In genomic region chr19:1278074-1278473, GRCh38 we compare ENCODE assay signal across 31 cellular contexts. TPM values are rescaled to one million over a fixed set of nuclear protein-coding genes. Genes with fewer than 3 reads are reported as not detected.
DNase-seq lines count a peak whose midpoint lies in the region; ATAC-seq, FAIRE-seq and TF ChIP-seq lines count a peak whose summit lies in the region.
"Had no signal": no experiment of that assay in that cellular context is flagged by ENCODE, and none has a peak within 500 bp of the region (broad histone marks: within the 10 kb centered on the region; RNA-seq: fewer than 3 reads in every experiment).

No MANE protein-coding gene starts in this region.

- H3K23me2 ChIP-seq in H9 (ENCODE audit: insufficient read length, low read depth, low read length, poor library complexity, severe bottlenecking): peaks cover 9% of the 10 kb centered on the region

- H3T11ph ChIP-seq in H9 (ENCODE audit: low read length): no peak overlapping the region

- no peak for ATAC-seq in activated T-cell treated with anti-CD3 and anti-CD28 coated beads, Interleukin-2, amount 50 U/mL, for 72 hours (replicated peaks in 1 of 2)
- ATAC-seq: body of pancreas, esophagus mucosa, left lobe of liver, sciatic nerve had no signal

- no peaks in the 10 kb centered on the region for H3K79me1 ChIP-seq in H9 (ENCODE audit: insufficient read depth, low read depth, low read length, poor library complexity, severe bottlenecking)

- H3K56ac ChIP-seq in H9 (ENCODE audit: insufficient read length, low read depth, low read length): no peak overlapping the region

- no peak for DNase-seq in activated T-cell treated with anti-CD3 and anti-CD28 coated beads, Interleukin-2, amount 50 U/mL, for 24 hours
- no peak for DNase-seq in activated T-cell treated with anti-CD3 and anti-CD28 coated beads, Interleukin-2, amount 50 U/mL, for 72 hours
- DNase-seq in H9: no peak
- DNase-seq in activated naive CD8-positive, alpha-beta T cell treated with anti-CD3 and anti-CD28 coated beads for 36 hours: no peak
- no peak for DNase-seq in neural crest cell (ENCODE audit: low read depth, low spot score)
- DNase-seq in D721Med (ENCODE audit: insufficient read length, low spot score): no peak
- DNase-seq in NAMALWA (ENCODE audit: low spot score): no peak
- DNase-seq in NCI-H146 (lab: John Stamatoyannopoulos, UW): no peak
- DNase-seq: activated CD4-positive, alpha-beta T cell treated with anti-CD3 and anti-CD28 coated beads for 48 hours; BE2C; body of pancreas; cerebellar nuclear complex; EL; KBM-7; mesendoderm; NCI-H1105; NCI-H187 treated with DMSO at 0.1 percent for 48 hours; NCI-H2171 treated with DMSO at 0.1 percent for 48 hours; NCI-H524 treated with DMSO at 0.1 percent for 48 hours; nucleus accumbens; SHP77; stimulated activated CD8-positive, alpha-beta memory T cell treated with anti-CD3 and anti-CD28 coated beads, Interleukin-4, amount 100 ng/mL, for 48 hours; T-helper 9 cell; transverse colon had no signal

- peaks cover 36% of the 10 kb centered on the region for H3K4me1 Mint-ChIP-seq in activated T-cell treated with anti-CD3 and anti-CD28 coated beads, Interleukin-2, amount 50 U/mL, for 24 hours (ENCODE audit: low read depth)
- H3K4me1 Mint-ChIP-seq in activated T-cell treated with anti-CD3 and anti-CD28 coated beads, Interleukin-2, amount 50 U/mL, for 72 hours (ENCODE audit: low read depth): peaks cover 46% of the 10 kb centered on the region
- H3K4me1 Mint-ChIP-seq in H9: peaks cover 18 to 21% of the 10 kb centered on the region in 2 experiments
- peaks cover 18% of the 10 kb centered on the region for H3K4me1 Mint-ChIP-seq in activated naive CD8-positive, alpha-beta T cell treated with anti-CD3 and anti-CD28 coated beads for 36 hours
- H3K4me1 Mint-ChIP-seq in neural crest cell: peaks cover 25% of the 10 kb centered on the region

- no peak overlapping the region for H3K27ac ChIP-seq in H9 (ENCODE audit: insufficient read length, low read depth, low read length)
- H3K27ac ChIP-seq: body of pancreas, prostate gland had no signal

- no peak for FAIRE-seq in D721Med (lab: Jason Lieb, UNC)
- FAIRE-seq: islet of Langerhans had no signal

- H3K4ac ChIP-seq in H9 (ENCODE audit: low read depth, low read length): no peak overlapping the region

- H3K4me1 ChIP-seq in H9 (ENCODE audit: insufficient read depth, low read length): no peaks in the 10 kb centered on the region

- no peaks in the 10 kb centered on the region for H3K9me3 Mint-ChIP-seq in activated T-cell treated with anti-CD3 and anti-CD28 coated beads, Interleukin-2, amount 50 U/mL, for 24 hours
- no peaks in the 10 kb centered on the region for H3K9me3 Mint-ChIP-seq in activated T-cell treated with anti-CD3 and anti-CD28 coated beads, Interleukin-2, amount 50 U/mL, for 72 hours
- H3K9me3 Mint-ChIP-seq in H9 (no peaks in the 10 kb centered on the region), neural crest cell (no peaks in the 10 kb centered on the region)
- no peaks in the 10 kb centered on the region for H3K9me3 Mint-ChIP-seq in activated naive CD8-positive, alpha-beta T cell treated with anti-CD3 and anti-CD28 coated beads for 36 hours

- no peak overlapping the region for H2BK15ac ChIP-seq in H9 (ENCODE audit: low read depth, low read length)

- no peak overlapping the region for H2AK5ac ChIP-seq in H9 (ENCODE audit: insufficient read length, low read length)

- H3K9ac ChIP-seq in H9 (ENCODE audit: extremely low read depth, insufficient read length, low read length): no peak overlapping the region

- no peaks in the 10 kb centered on the region for H3K79me2 ChIP-seq in H9 (ENCODE audit: insufficient read depth, low read length)

- no peak overlapping the region for H2BK5ac ChIP-seq in H9 (ENCODE audit: insufficient read length, low read length)

- H3K18ac ChIP-seq in H9 (ENCODE audit: insufficient read length, low read depth, low read length): no peak overlapping the region

- WGBS in H9 (ENCODE audit: extremely low coverage, insufficient read length, low lambda C conversion rate): no CpG with 5 or more reads among the region's 12 CpGs

- H3K27me3 Mint-ChIP-seq in activated T-cell treated with anti-CD3 and anti-CD28 coated beads, Interleukin-2, amount 50 U/mL, for 24 hours: no peaks in the 10 kb centered on the region
- H3K27me3 Mint-ChIP-seq in activated T-cell treated with anti-CD3 and anti-CD28 coated beads, Interleukin-2, amount 50 U/mL, for 72 hours (ENCODE audit: low read depth): no peaks in the 10 kb centered on the region
- H3K27me3 Mint-ChIP-seq in H9 (ENCODE audit: low read depth) (no peaks in the 10 kb centered on the region; the same call in 1 of the 2 replicates), neural crest cell (ENCODE audit: low read depth) (peaks cover 18% of the 10 kb centered on the region)
- H3K27me3 Mint-ChIP-seq in activated naive CD8-positive, alpha-beta T cell treated with anti-CD3 and anti-CD28 coated beads for 36 hours: peaks cover 4% of the 10 kb centered on the region

- H2AFZ ChIP-seq in H9 (ENCODE audit: low read length): no peak overlapping the region

- no peak overlapping the region for H3K14ac ChIP-seq in H9 (ENCODE audit: insufficient read depth, low read length)

- no peaks in the 10 kb centered on the region for H4K20me1 ChIP-seq in H9 (ENCODE audit: control insufficient read depth, insufficient read depth, insufficient read length)

- H2BK120ac ChIP-seq in H9 (ENCODE audit: low read depth, low read length, poor library complexity, severe bottlenecking): no peak overlapping the region

- peak overlapping the region; percentile 74 for H3K27ac Mint-ChIP-seq in activated T-cell treated with anti-CD3 and anti-CD28 coated beads, Interleukin-2, amount 50 U/mL, for 24 hours
- no peak overlapping the region for H3K27ac Mint-ChIP-seq in activated T-cell treated with anti-CD3 and anti-CD28 coated beads, Interleukin-2, amount 50 U/mL, for 72 hours
- H3K27ac Mint-ChIP-seq in H9 (peak overlapping the region in 1 of 3 experiments; percentile 49; a peak in 1 of 7 replicates), neural crest cell (ENCODE audit: unreplicated experiment) (no peak overlapping the region)
- peak overlapping the region; percentile 45 for H3K27ac Mint-ChIP-seq in activated naive CD8-positive, alpha-beta T cell treated with anti-CD3 and anti-CD28 coated beads for 36 hours

- H3K23ac ChIP-seq in H9 (ENCODE audit: insufficient read length, low read depth, low read length): no peak overlapping the region

- no peak overlapping the region for H2BK20ac ChIP-seq in H9 (ENCODE audit: low read depth, low read length, poor library complexity, severe bottlenecking)

- no peak for TF ChIP-seq CTCF in H9 (conservative IDR thresholded peaks at IDR 0.05)
- no peak for TF ChIP-seq CTCF in neural crest cell (conservative IDR thresholded peaks at IDR 0.05)
- no peak for TF ChIP-seq CTCF in D721Med (IDR thresholded peaks at IDR 0.05; ENCODE audit: insufficient read depth, missing control alignments)

- no peaks in the 10 kb centered on the region for H3K9me3 ChIP-seq in H9 (ENCODE audit: control insufficient read depth, low read depth, low read length)
- H3K9me3 ChIP-seq: BE2C, body of pancreas, prostate gland, transverse colon had no signal

- no peak overlapping the region for H4K91ac ChIP-seq in H9 (ENCODE audit: insufficient read length, low read depth, low read length)

- no peak overlapping the region for H3K4me2 ChIP-seq in H9 (ENCODE audit: insufficient read depth, insufficient read length, low read length)

- H3K4me3 Mint-ChIP-seq in activated T-cell treated with anti-CD3 and anti-CD28 coated beads, Interleukin-2, amount 50 U/mL, for 24 hours: peak overlapping the region; percentile 81
- H3K4me3 Mint-ChIP-seq in activated T-cell treated with anti-CD3 and anti-CD28 coated beads, Interleukin-2, amount 50 U/mL, for 72 hours: no peak overlapping the region
- H3K4me3 Mint-ChIP-seq in H9 (peak overlapping the region; percentile 9 to 15; a peak in 1 of 5 replicates), neural crest cell (peak overlapping the region; percentile 60)
- H3K4me3 Mint-ChIP-seq in activated naive CD8-positive, alpha-beta T cell treated with anti-CD3 and anti-CD28 coated beads for 36 hours: no peak overlapping the region

- H2BK12ac ChIP-seq in H9 (ENCODE audit: insufficient read length, low read depth, low read length): no peak overlapping the region

- H4K5ac ChIP-seq in H9 (ENCODE audit: insufficient read length, low read depth, low read length): no peak overlapping the region

- H3K27me3 ChIP-seq in H9 (ENCODE audit: insufficient read depth, low read length): no peaks in the 10 kb centered on the region
- H3K27me3 ChIP-seq: BE2C, body of pancreas had no signal

- H3K36me3 Mint-ChIP-seq in activated T-cell treated with anti-CD3 and anti-CD28 coated beads, Interleukin-2, amount 50 U/mL, for 24 hours (ENCODE audit: low read depth): peaks cover 59% of the 10 kb centered on the region
- H3K36me3 Mint-ChIP-seq in activated T-cell treated with anti-CD3 and anti-CD28 coated beads, Interleukin-2, amount 50 U/mL, for 72 hours (ENCODE audit: insufficient read depth in 2 of 2): peaks cover 6 to 10% of the 10 kb centered on the region in 2 donors
- H3K36me3 Mint-ChIP-seq in H9 (ENCODE audit: insufficient read depth in 1 of 3, low read depth in 3 of 3): peaks cover 9 to 50% (median 27%) of the 10 kb centered on the region in 3 experiments
- H3K36me3 Mint-ChIP-seq in activated naive CD8-positive, alpha-beta T cell treated with anti-CD3 and anti-CD28 coated beads for 36 hours: peaks cover 41% of the 10 kb centered on the region
- H3K36me3 Mint-ChIP-seq in neural crest cell (ENCODE audit: low read depth): peaks cover 10% of the 10 kb centered on the region

- no peak overlapping the region for H4K8ac ChIP-seq in H9 (replicated peaks; ENCODE audit: insufficient read length, low read depth, low read length)

RNA-seq across cellular contexts. Expression of gene FAM174C, which starts 2.7 kb away (rescaled TPM):
- 10 to 100 TPM; 59.8 to 69.1 TPM for total RNA-seq in activated T-cell treated with anti-CD3 and anti-CD28 coated beads, Interleukin-2, amount 50 U/mL, for 72 hours
- total RNA-seq in H9 (2021) (56.4 and 63.0 TPM in 2 replicates), neural crest cell (33.3 and 36.6 TPM in 2 replicates)
- total RNA-seq in activated naive CD8-positive, alpha-beta T cell treated with anti-CD3 and anti-CD28 coated beads for 36 hours: 100 to 1,000 TPM in 1 of 2 experiments, 10 to 100 TPM in 1; 99.8 to 101 TPM

RNA-seq across cellular contexts. Expression of gene EFNA2, which starts 7.6 kb away (rescaled TPM):
- not detected for total RNA-seq in activated T-cell treated with anti-CD3 and anti-CD28 coated beads, Interleukin-2, amount 50 U/mL, for 72 hours
- total RNA-seq in H9 (2021) (14.3 TPM in 2 replicates), neural crest cell (28.0 and 31.0 TPM in 2 replicates)
- not detected for total RNA-seq in activated naive CD8-positive, alpha-beta T cell treated with anti-CD3 and anti-CD28 coated beads for 36 hours
- total RNA-seq: body of pancreas, fibroblast of villous mesenchyme, MCF 10A, prostate gland, sciatic nerve had no signal

RNA-seq across cellular contexts. Expression of gene CIRBP, which starts 8.9 kb away (rescaled TPM):
- total RNA-seq in activated T-cell treated with anti-CD3 and anti-CD28 coated beads, Interleukin-2, amount 50 U/mL, for 72 hours: 100 to 1,000 TPM; 400 to 456 TPM
- total RNA-seq in H9 (2021) (249 and 263 TPM in 2 replicates), neural crest cell (414 and 421 TPM in 2 replicates)
- 100 to 1,000 TPM; 208 to 216 TPM for total RNA-seq in activated naive CD8-positive, alpha-beta T cell treated with anti-CD3 and anti-CD28 coated beads for 36 hours

RNA-seq across cellular contexts. Expression of gene MIDN, which starts 29.7 kb away (rescaled TPM):
- total RNA-seq in activated T-cell treated with anti-CD3 and anti-CD28 coated beads, Interleukin-2, amount 50 U/mL, for 72 hours: 10 to 100 TPM; 72.3 to 75.4 TPM
- total RNA-seq in H9 (2021): 286 and 300 TPM in 2 replicates
- total RNA-seq in activated naive CD8-positive, alpha-beta T cell treated with anti-CD3 and anti-CD28 coated beads for 36 hours: 10 to 100 TPM; 29.3 to 29.6 TPM
- total RNA-seq in neural crest cell: 177 and 187 TPM in 2 replicates

RNA-seq across cellular contexts. Expression of gene ATP5F1D, which starts 36.5 kb away (rescaled TPM):
- total RNA-seq in activated T-cell treated with anti-CD3 and anti-CD28 coated beads, Interleukin-2, amount 50 U/mL, for 72 hours: 100 to 1,000 TPM; 169 to 201 TPM
- total RNA-seq in H9 (2021) (179 and 191 TPM in 2 replicates), neural crest cell (140 and 141 TPM in 2 replicates)
- 100 to 1,000 TPM; 175 to 177 TPM for total RNA-seq in activated naive CD8-positive, alpha-beta T cell treated with anti-CD3 and anti-CD28 coated beads for 36 hours

Comparison
In these comparisons a context has a peak if more than half of its experiments do, and no peak if none do; other contexts are left out.
1. H3K27ac Mint-ChIP-seq: peak in activated T-cell treated with anti-CD3 and anti-CD28 coated beads, Interleukin-2, amount 50 U/mL, for 24 hours (single experiment) and activated naive CD8-positive, alpha-beta T cell treated with anti-CD3 and anti-CD28 coated beads for 36 hours (single experiment); none in activated T-cell treated with anti-CD3 and anti-CD28 coated beads, Interleukin-2, amount 50 U/mL, for 72 hours (single experiment) and neural crest cell (single experiment).
2. H3K4me3 Mint-ChIP-seq: peak in activated T-cell treated with anti-CD3 and anti-CD28 coated beads, Interleukin-2, amount 50 U/mL, for 24 hours (single experiment), H9 (2 of 2) and neural crest cell (single experiment); none in activated T-cell treated with anti-CD3 and anti-CD28 coated beads, Interleukin-2, amount 50 U/mL, for 72 hours (0 of 2) and activated naive CD8-positive, alpha-beta T cell treated with anti-CD3 and anti-CD28 coated beads for 36 hours (single experiment).
3. RNA of gene EFNA2, which starts 7.6 kb away (total RNA-seq): 28.0 to 31.0 TPM in neural crest cell and 14.3 TPM in H9; not detected in activated T-cell treated with anti-CD3 and anti-CD28 coated beads, Interleukin-2, amount 50 U/mL, for 72 hours and not detected in activated naive CD8-positive, alpha-beta T cell treated with anti-CD3 and anti-CD28 coated beads for 36 hours; every median in the first group is over 10 times any median in the second.